In genomic region chr1:5637171-5637570, GRCh38 we compare ENCODE assay signal across 9 cellular contexts.
A peak's percentile ranks its signal among the peaks of the same experiment; 100 is the strongest.
DNase-seq lines count a peak whose midpoint lies in the region; ATAC-seq and TF ChIP-seq lines count a peak whose summit lies in the region.
"Had no signal": no experiment of that assay in that cellular context is flagged by ENCODE, and none has a peak within 500 bp of the region (broad histone marks: within the 10 kb centered on the region; RNA-seq: fewer than 3 reads in every experiment).

No MANE protein-coding gene starts in this region.

- H3K9ac ChIP-seq in OCI-LY1 (ENCODE audit: low read length): no peak overlapping the region

- peaks cover 14% of the 10 kb centered on the region for H3K4me1 Mint-ChIP-seq in GM23338
- H3K4me1 Mint-ChIP-seq: activated T-helper 17 cell treated with anti-CD3 and anti-CD28 coated beads, Interleukin-2, amount 50 U/mL, for 72 hours had no signal

- DNase-seq in DMS 273 treated with DMSO at 0.1 percent for 48 hours (lab: John Stamatoyannopoulos, UW): peak; percentile 3
- no peak for DNase-seq in choroid plexus epithelial cell (ENCODE audit: low read depth)
- DNase-seq in GM23338 (ENCODE audit: low spot score): no peak
- no peak for DNase-seq in KG1 (lab: John Stamatoyannopoulos, UW)

- peaks cover 8% of the 10 kb centered on the region for H3K27me3 Mint-ChIP-seq in GM23338 (ENCODE audit: insufficient read depth, low read depth, poor library complexity)

- no peaks in the 10 kb centered on the region for H3K9me3 ChIP-seq in OCI-LY1 (ENCODE audit: low read length)

- H3K4me1 ChIP-seq in OCI-LY1 (ENCODE audit: insufficient read depth, low read length, severe bottlenecking) (no peaks in the 10 kb centered on the region), GM23338 (ENCODE audit: insufficient read depth) (no peaks in the 10 kb centered on the region)

- H3K4me3 ChIP-seq in OCI-LY1 (ENCODE audit: low read depth, low read length, poor library complexity, severe bottlenecking): no peak overlapping the region
- H3K4me3 ChIP-seq in choroid plexus epithelial cell (ENCODE audit: low read depth, low read length): no peak overlapping the region
- H3K4me3 ChIP-seq in GM23338: no peak overlapping the region

- H4K20me1 ChIP-seq in OCI-LY1 (ENCODE audit: insufficient read depth, low read length): no peaks in the 10 kb centered on the region
- H4K20me1 ChIP-seq in GM23338 (replicated peaks; ENCODE audit: insufficient read depth): no peaks in the 10 kb centered on the region

- no peaks in the 10 kb centered on the region for H3K36me3 Mint-ChIP-seq in GM23338 (ENCODE audit: low read depth)

- no peaks in the 10 kb centered on the region for H3K79me2 ChIP-seq in OCI-LY1 (ENCODE audit: insufficient read depth, low read length)
- H3K79me2 ChIP-seq in GM23338 (replicated peaks; ENCODE audit: insufficient read depth): no peaks in the 10 kb centered on the region

- H3F3A ChIP-seq in OCI-LY1 (ENCODE audit: insufficient read depth, low read length) (no peaks in the 10 kb centered on the region), GM23338 (replicated peaks; ENCODE audit: low read depth) (0 out of 2 replicates have a peak, but pooled peaks cover 6% of the 10 kb centered on the region)

- no peak overlapping the region for H3K4me3 Mint-ChIP-seq in GM23338
- H3K4me3 Mint-ChIP-seq: activated T-helper 17 cell treated with anti-CD3 and anti-CD28 coated beads, Interleukin-2, amount 50 U/mL, for 72 hours had no signal

- H3K27ac Mint-ChIP-seq in GM23338: no peak overlapping the region
- H3K27ac Mint-ChIP-seq: activated T-helper 17 cell treated with anti-CD3 and anti-CD28 coated beads, Interleukin-2, amount 50 U/mL, for 72 hours had no signal

- TF ChIP-seq CTCF in 22Rv1 (IDR thresholded peaks at IDR 0.05) (peak; percentile 72), OCI-LY1 (IDR thresholded peaks at IDR 0.05; ENCODE audit: low read length) (peak; percentile 48; the same call in 1 of the 2 replicates), choroid plexus epithelial cell (conservative IDR thresholded peaks at IDR 0.05; ENCODE audit: low read depth, low read length) (peak; percentile 33), GM23338 (conservative IDR thresholded peaks at IDR 0.05; ENCODE audit: low read depth in 2 of 2) (0 out of 4 replicates have a peak, but pooled peaks of 1 of the 2 experiments have one; percentile 7)

- H2AFZ ChIP-seq in OCI-LY1 (ENCODE audit: low read length) (no peak overlapping the region), GM23338 (no peak overlapping the region)

- H3K36me3 ChIP-seq in OCI-LY1 (ENCODE audit: insufficient read depth, low read length) (no peaks in the 10 kb centered on the region), GM23338 (ENCODE audit: insufficient read depth) (no peaks in the 10 kb centered on the region)

- H3K27me3 ChIP-seq in OCI-LY1 (ENCODE audit: insufficient read depth, low read length) (0 out of 2 replicates have a peak, but pooled peaks cover 6% of the 10 kb centered on the region), GM23338 (ENCODE audit: insufficient read depth) (no peaks in the 10 kb centered on the region)

- H3K4me2 ChIP-seq in OCI-LY1 (ENCODE audit: low read length): no peak overlapping the region
- no peak overlapping the region for H3K4me2 ChIP-seq in GM23338

- H3K27ac ChIP-seq in 22Rv1: no peak overlapping the region
- no peak overlapping the region for H3K27ac ChIP-seq in OCI-LY1 (ENCODE audit: low read depth, low read length, poor library complexity, severe bottlenecking)
- H3K27ac ChIP-seq in GM23338 (ENCODE audit: low read depth): no peak overlapping the region

- H3K9me2 ChIP-seq in OCI-LY1 (ENCODE audit: low read depth, low read length) (no peaks in the 10 kb centered on the region), GM23338 (ENCODE audit: insufficient read depth) (no peaks in the 10 kb centered on the region)

- H3K9me3 Mint-ChIP-seq in GM23338: peaks cover 8% of the 10 kb centered on the region
- H3K9me3 Mint-ChIP-seq: activated T-helper 17 cell treated with anti-CD3 and anti-CD28 coated beads, Interleukin-2, amount 50 U/mL, for 72 hours had no signal

- no peak for ATAC-seq in GM23338
- no peak for ATAC-seq in GM18907 (IDR thresholded peaks at IDR 0.05; ENCODE audit: unreplicated experiment)
- no peak for ATAC-seq in GM21423 (IDR thresholded peaks at IDR 0.05; ENCODE audit: unreplicated experiment)
- ATAC-seq: activated T-helper 17 cell treated with anti-CD3 and anti-CD28 coated beads, Interleukin-2, amount 50 U/mL, for 72 hours had no signal

TF ChIP-seq in GM23338, 12 proteins besides CTCF, POLR2A, EP300 and RAD21 (continues in another document):
- TF ChIP-seq EZH2 (IDR thresholded peaks at IDR 0.05; ENCODE audit: low read depth, unreplicated experiment) (no peak), EZH2phosphoT487 (IDR thresholded peaks at IDR 0.05; ENCODE audit: unreplicated experiment) (no peak), POLR2AphosphoS5 (IDR thresholded peaks at IDR 0.05; ENCODE audit: low read depth) (no peak), ETS1 (IDR thresholded peaks at IDR 0.05) (no peak), STAT1 (IDR thresholded peaks at IDR 0.05; ENCODE audit: unreplicated experiment) (no peak)
- TF ChIP-seq, protein P1, sequence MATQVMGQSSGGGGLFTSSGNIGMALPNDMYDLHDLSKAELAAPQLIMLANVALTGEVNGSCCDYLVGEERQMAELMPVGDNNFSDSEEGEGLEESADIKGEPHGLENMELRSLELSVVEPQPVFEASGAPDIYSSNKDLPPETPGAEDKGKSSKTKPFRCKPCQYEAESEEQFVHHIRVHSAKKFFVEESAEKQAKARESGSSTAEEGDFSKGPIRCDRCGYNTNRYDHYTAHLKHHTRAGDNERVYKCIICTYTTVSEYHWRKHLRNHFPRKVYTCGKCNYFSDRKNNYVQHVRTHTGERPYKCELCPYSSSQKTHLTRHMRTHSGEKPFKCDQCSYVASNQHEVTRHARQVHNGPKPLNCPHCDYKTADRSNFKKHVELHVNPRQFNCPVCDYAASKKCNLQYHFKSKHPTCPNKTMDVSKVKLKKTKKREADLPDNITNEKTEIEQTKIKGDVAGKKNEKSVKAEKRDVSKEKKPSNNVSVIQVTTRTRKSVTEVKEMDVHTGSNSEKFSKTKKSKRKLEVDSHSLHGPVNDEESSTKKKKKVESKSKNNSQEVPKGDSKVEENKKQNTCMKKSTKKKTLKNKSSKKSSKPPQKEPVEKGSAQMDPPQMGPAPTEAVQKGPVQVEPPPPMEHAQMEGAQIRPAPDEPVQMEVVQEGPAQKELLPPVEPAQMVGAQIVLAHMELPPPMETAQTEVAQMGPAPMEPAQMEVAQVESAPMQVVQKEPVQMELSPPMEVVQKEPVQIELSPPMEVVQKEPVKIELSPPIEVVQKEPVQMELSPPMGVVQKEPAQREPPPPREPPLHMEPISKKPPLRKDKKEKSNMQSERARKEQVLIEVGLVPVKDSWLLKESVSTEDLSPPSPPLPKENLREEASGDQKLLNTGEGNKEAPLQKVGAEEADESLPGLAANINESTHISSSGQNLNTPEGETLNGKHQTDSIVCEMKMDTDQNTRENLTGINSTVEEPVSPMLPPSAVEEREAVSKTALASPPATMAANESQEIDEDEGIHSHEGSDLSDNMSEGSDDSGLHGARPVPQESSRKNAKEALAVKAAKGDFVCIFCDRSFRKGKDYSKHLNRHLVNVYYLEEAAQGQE (IDR thresholded peaks at IDR 0.05; ENCODE audit: unreplicated experiment): no peak
